Comparison of ENCODE assay signal across 10 cellular contexts in the genomic region with DNA sequence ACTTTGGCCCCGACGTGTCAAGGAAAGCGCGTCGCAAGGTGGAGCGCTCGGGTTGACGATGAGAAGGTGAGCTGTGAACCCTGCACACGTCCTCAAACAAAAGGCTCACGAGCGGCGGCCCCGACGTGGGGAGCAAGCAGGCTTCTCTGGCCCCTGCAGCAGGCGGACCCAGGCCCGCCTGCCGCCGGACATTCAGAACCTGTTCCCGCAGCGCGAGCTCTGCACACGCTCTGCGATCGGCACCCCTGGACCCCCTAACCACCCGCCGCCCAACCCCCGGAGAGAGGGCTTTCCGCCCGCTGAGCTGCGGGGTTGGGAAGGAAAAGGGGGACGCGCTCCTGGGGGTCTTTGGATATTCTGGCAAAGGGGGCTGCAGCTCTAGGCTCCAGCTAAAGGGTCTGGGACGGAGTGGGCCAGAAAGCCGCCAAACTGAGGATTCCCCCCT. TPM values are rescaled to one million over a fixed set of nuclear protein-coding genes. Genes with fewer than 3 reads are reported as not detected.
DNase-seq lines count a peak whose midpoint lies in the region; ATAC-seq and TF ChIP-seq lines count a peak whose summit lies in the region.
"Had no signal": no experiment of that assay in that cellular context is flagged by ENCODE, and none has a peak within 500 bp of the region (broad histone marks: within the 10 kb centered on the region; RNA-seq: fewer than 3 reads in every experiment).

No MANE protein-coding gene starts in this region.

- TF ChIP-seq CTCF in foreskin fibroblast (IDR thresholded peaks at IDR 0.05; ENCODE audit: low read depth, low read length) (no peak), osteocyte (IDR thresholded peaks at IDR 0.05) (peak; percentile 36)

- H3K27ac Mint-ChIP-seq in osteocyte (ENCODE audit: unreplicated experiment): peak overlapping the region; percentile 80
- H3K27ac Mint-ChIP-seq: T-helper 2 cell treated with Interferon-gamma antibody and Interleukin-4, amounts not matched to agents 5 μg/mL and 100 μg/mL, for 36 hours had no signal

- H3K4me3 ChIP-seq in SK-N-MC: peak overlapping the region; percentile 92
- H3K4me3 ChIP-seq in foreskin fibroblast (ENCODE audit: low read depth in 1 of 2, low read length in 2 of 2): peak overlapping the region; percentile 92 to 93

- peaks cover 40% of the 10 kb centered on the region for H3K4me1 Mint-ChIP-seq in osteocyte (ENCODE audit: unreplicated experiment)
- H3K4me1 Mint-ChIP-seq: central memory CD8-positive, alpha-beta T cell had no signal

- H3K27me3 Mint-ChIP-seq in osteocyte (ENCODE audit: unreplicated experiment): no peaks in the 10 kb centered on the region

- H3K36me3 ChIP-seq in SK-N-MC (ENCODE audit: insufficient read depth, low read length): no peaks in the 10 kb centered on the region

- ATAC-seq in GM21447 (IDR thresholded peaks at IDR 0.05; ENCODE audit: unreplicated experiment): no peak
- ATAC-seq in GM18868 (IDR thresholded peaks at IDR 0.05; ENCODE audit: unreplicated experiment): no peak

- no peaks in the 10 kb centered on the region for H3K9me3 ChIP-seq in SK-N-MC (ENCODE audit: low read depth, low read length)

- peak overlapping the region; percentile 93 for H3K4me3 Mint-ChIP-seq in osteocyte (ENCODE audit: unreplicated experiment)
- H3K4me3 Mint-ChIP-seq: T-helper 2 cell treated with Interferon-gamma antibody and Interleukin-4, amounts not matched to agents 5 μg/mL and 100 μg/mL, for 36 hours had no signal

- H3K9me3 Mint-ChIP-seq in osteocyte (ENCODE audit: unreplicated experiment): no peaks in the 10 kb centered on the region
- H3K9me3 Mint-ChIP-seq: T-helper 2 cell treated with Interferon-gamma antibody and Interleukin-4, amounts not matched to agents 5 μg/mL and 100 μg/mL, for 36 hours had no signal

- H3K27ac ChIP-seq in SK-N-MC: no peak overlapping the region

- no peak overlapping the region for H3K9ac ChIP-seq in SK-N-MC (ENCODE audit: insufficient read length)

- DNase-seq in D341Med (ENCODE audit: low spot score) (peak; percentile 17), SK-N-MC (ENCODE audit: low read depth, low spot score) (no peak), foreskin fibroblast (peak; percentile 40 to 73), osteocyte (ENCODE audit: extremely low spot score, unreplicated experiment) (no peak), amniotic stem cell (lab: John Stamatoyannopoulos, UW) (no peak), NCI-H2171 (lab: John Stamatoyannopoulos, UW) (no peak)

- H3K36me3 Mint-ChIP-seq in osteocyte (ENCODE audit: unreplicated experiment): peaks cover 32% of the 10 kb centered on the region

RNA-seq across cellular contexts. Expression of a gene that starts 1.2 kb away (rescaled TPM):
- total RNA-seq in osteocyte: 1,151 and 1,312 TPM in 2 replicates

Comparison
In these comparisons a context has a peak if more than half of its experiments do, and no peak if none do; other contexts are left out.
1. DNase-seq: peak in D341Med (single experiment) and foreskin fibroblast (2 of 2); none in SK-N-MC (single experiment), osteocyte (single experiment), amniotic stem cell (single experiment) and NCI-H2171 (single experiment).